ENCODE assay signal across 10 cellular contexts in genomic region chr16:11546522-11547485, GRCh38. TPM values are rescaled to one million over a fixed set of nuclear protein-coding genes. Genes with fewer than 3 reads are reported as not detected.
DNase-seq lines count a peak whose midpoint lies in the region; ATAC-seq and TF ChIP-seq lines count a peak whose summit lies in the region.
"Had no signal": no experiment of that assay in that cellular context is flagged by ENCODE, and none has a peak within 500 bp of the region (broad histone marks: within the 10 kb centered on the region; RNA-seq: fewer than 3 reads in every experiment).

No MANE protein-coding gene starts in this region.

- no peak overlapping the region for H3K4me2 ChIP-seq in PC-3 (ENCODE audit: low read length)

- no peak overlapping the region for H3K9ac ChIP-seq in PC-3 (ENCODE audit: low read length)

- CTCF ChIA-PET in PC-3 (lab: Charles Lee): interaction anchor here (0.5 kb wide), 1 partner anchor 10 kb away, joined by 6 read pairs; no protein-coding TSS in a partner anchor

- TF ChIP-seq CTCF in PC-3 (conservative IDR thresholded peaks at IDR 0.05; ENCODE audit: low read depth, low read length) (no peak), fibroblast of pulmonary artery (IDR thresholded peaks at IDR 0.05; ENCODE audit: low read length, missing control alignments) (no peak), sigmoid colon (IDR thresholded peaks at IDR 0.05) (no peak)

- H3K27ac ChIP-seq in PC-3 (ENCODE audit: low read length): no peak overlapping the region
- H3K27ac ChIP-seq in sigmoid colon: peak overlapping the region; percentile 51 to 69 (median 62)

- H3K27me3 ChIP-seq in PC-3 (ENCODE audit: low read length) (no peaks in the 10 kb centered on the region), sigmoid colon (no peaks in the 10 kb centered on the region)

- H2AFZ ChIP-seq in PC-3 (ENCODE audit: low read length): no peak overlapping the region

- no peaks in the 10 kb centered on the region for H3F3A ChIP-seq in PC-3 (ENCODE audit: low read length, unreplicated experiment)

- H3K4me3 ChIP-seq in PC-3 (ENCODE audit: low read length): no peak overlapping the region
- no peak overlapping the region for H3K4me3 ChIP-seq in fibroblast of pulmonary artery (replicated peaks; ENCODE audit: low read depth, low read length)
- H3K4me3 ChIP-seq in sigmoid colon: no peak overlapping the region

- POLR2A ChIA-PET in PC-3 (lab: Charles Lee; ENCODE audit: unreplicated experiment): interaction anchor here (0.6 kb wide), 1 partner anchor 17 kb away, joined by 7 read pairs; no protein-coding TSS in a partner anchor

- WGBS in sigmoid colon, 2 donors: 76 to 77% methylated on average over 12 of the region's 12 CpGs

- no peak for TF ChIP-seq POLR2A in sigmoid colon (IDR thresholded peaks at IDR 0.05)

- no peaks in the 10 kb centered on the region for H3K9me2 ChIP-seq in PC-3 (replicated peaks; ENCODE audit: low read length)

- no TSS peak for BruUV-seq in PC-3 (replicated peaks; lab: Mats Ljungman, UMichigan)

- ATAC-seq in PC-3 (peak; percentile 43; the same call in 1 of the 2 replicates), HG03520 (IDR thresholded peaks at IDR 0.05; ENCODE audit: unreplicated experiment) (no peak), HG02973 (IDR thresholded peaks at IDR 0.05; ENCODE audit: unreplicated experiment) (no peak)

- H3K9me3 ChIP-seq in PC-3 (ENCODE audit: low read length) (no peaks in the 10 kb centered on the region), sigmoid colon (no peaks in the 10 kb centered on the region)

- H3K79me2 ChIP-seq in PC-3 (ENCODE audit: low read length): no peaks in the 10 kb centered on the region

- no peak for TF ChIP-seq EP300 in sigmoid colon (IDR thresholded peaks at IDR 0.05)

- no peaks in the 10 kb centered on the region for H3K4me1 ChIP-seq in PC-3 (ENCODE audit: insufficient read depth, low read length)
- peaks cover 0 to 16% (median 4%) of the 10 kb centered on the region in 4 donors for H3K4me1 ChIP-seq in sigmoid colon

- H3K36me3 ChIP-seq in PC-3 (ENCODE audit: low read depth, low read length) (no peaks in the 10 kb centered on the region), sigmoid colon (peaks cover 0 to 43% (median 14%) of the 10 kb centered on the region in 4 donors)

- DNase-seq in EH (ENCODE audit: low read depth) (peak; percentile 70), PC-3 (peak; percentile 17), fibroblast of pulmonary artery (ENCODE audit: low read depth) (peak; percentile 42), sigmoid colon (no peak), NCI-H774 (lab: John Stamatoyannopoulos, UW) (no peak)
- DNase-seq in stimulated activated CD4-positive, alpha-beta T cell treated with anti-CD3 and anti-CD28 coated beads, Interleukin-1b, Interleukin-23, amount 100 ng/mL, for 48 hours: no peak
- DNase-seq: cerebellar nuclear complex, SW 1271 had no signal

- no peaks in the 10 kb centered on the region for H4K20me1 ChIP-seq in PC-3 (ENCODE audit: low read length)

- intact Hi-C loops in PC-3 (cut with micrococcal nuclease) (no loop called here), sigmoid colon (cut with DNase I) (no loop called here)

RNA-seq across cellular contexts. Expression of gene LITAF, which starts 39.9 kb away (rescaled TPM):
- total RNA-seq in PC-3 (2014; rRNA removed) (12.8 and 13.1 TPM in 2 replicates), sigmoid colon (10 to 100 TPM; 20.6 to 55.1 (median 39.9) TPM)
- polyA plus RNA-seq in sigmoid colon: 100 to 1,000 TPM; 176 to 307 (median 195) TPM

Comparison
In these comparisons a context has a peak if more than half of its experiments do, and no peak if none do; other contexts are left out.
1. DNase-seq: peak in EH (single experiment), PC-3 (single experiment) and fibroblast of pulmonary artery (single experiment); none in sigmoid colon (single experiment), stimulated activated CD4-positive, alpha-beta T cell treated with anti-CD3 and anti-CD28 coated beads, Interleukin-1b, Interleukin-23, amount 100 ng/mL, for 48 hours (single experiment) and NCI-H774 (single experiment).